In the genomic region with DNA sequence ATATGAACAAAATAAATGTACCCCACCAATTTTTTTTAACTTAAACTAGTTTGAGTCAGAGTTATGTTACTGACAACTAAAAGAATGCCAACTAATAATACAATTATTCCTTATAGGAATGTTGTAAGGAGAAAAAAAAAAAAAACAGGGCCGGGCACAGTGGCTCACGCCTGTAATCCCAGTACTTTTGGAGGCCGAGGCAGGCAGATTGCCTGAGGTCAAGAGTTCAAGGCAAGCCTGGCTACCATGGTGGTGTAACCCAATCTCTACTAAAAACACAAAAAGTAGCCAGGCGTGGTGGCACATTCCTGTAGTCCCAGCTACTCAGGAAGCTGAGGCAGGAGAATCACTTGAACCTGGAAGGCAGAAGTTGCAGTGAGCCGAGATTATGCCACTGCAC, we compare ENCODE assay signal across 6 cellular contexts. TPM values are rescaled to one million over a fixed set of nuclear protein-coding genes. Genes with fewer than 3 reads are reported as not detected.
"Had no signal": no experiment of that assay in that cellular context is flagged by ENCODE, and none has a peak within 500 bp of the region (broad histone marks: within the 10 kb centered on the region; RNA-seq: fewer than 3 reads in every experiment).

No MANE protein-coding gene starts in this region.

RNA-seq across cellular contexts. Expression of a gene that starts 6.6 kb away (rescaled TPM):
- total RNA-seq: activated CD4-positive, alpha-beta memory T cell treated with anti-CD3 and anti-CD28 coated beads, Interleukin-2, amount 10 ng/mL, durations not matched to agents 7 days and 5 days; activated CD4-positive, alpha-beta T cell treated with anti-CD3 and anti-CD28 coated beads for 36 hours; activated CD8-positive, alpha-beta memory T cell treated with anti-CD3 and anti-CD28 coated beads for 36 hours; activated naive CD4-positive, alpha-beta T cell treated with anti-CD3 and anti-CD28 coated beads for 36 hours; activated T-helper 17 cell treated with anti-CD3 and anti-CD28 coated beads, Interleukin-2, amount 50 U/mL, for 72 hours; T-helper 2 cell treated with Interferon-gamma antibody and Interleukin-4, amounts not matched to agents 100 ng/mL and 5 ng/mL, for 36 hours had no signal
